8 cellular contexts compared by ENCODE assay signal in the genomic region with DNA sequence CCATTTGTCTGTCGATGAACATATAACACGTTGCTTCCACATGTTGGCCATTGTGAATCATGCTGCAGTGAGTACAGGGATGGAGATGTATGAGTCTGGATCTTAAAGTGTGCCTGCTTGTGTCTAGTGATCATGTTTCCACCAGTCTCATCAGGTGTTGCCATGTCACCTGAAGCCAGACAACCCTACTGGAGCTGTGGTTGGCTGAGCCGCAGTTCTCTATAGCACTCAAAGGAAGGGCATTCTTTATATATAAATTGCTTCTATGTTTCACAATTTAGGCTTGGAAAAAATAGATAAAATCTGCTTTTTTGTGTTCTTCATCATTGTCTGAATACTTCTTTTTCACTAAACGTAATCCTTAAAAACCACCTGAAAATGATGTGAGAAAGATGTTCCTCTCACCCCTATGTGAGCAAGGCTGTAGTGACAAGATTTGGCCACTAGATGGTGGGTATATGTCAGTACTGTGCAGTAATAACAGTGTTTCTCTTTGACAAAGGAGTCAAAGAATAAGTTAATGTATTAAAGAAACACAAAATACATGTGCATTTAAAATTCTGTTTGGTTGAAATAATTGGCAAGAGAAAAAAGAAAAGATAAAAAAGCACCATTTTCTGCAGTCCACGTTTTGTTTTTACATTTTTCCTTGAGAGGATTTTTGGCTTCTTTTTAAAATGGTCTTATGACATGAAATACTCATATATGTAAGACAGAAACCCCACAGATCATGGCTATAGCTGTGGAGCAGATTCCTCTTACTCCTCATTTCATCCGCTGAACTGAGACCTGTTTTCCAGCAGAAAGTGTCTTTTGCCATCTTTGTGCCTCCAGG.
DNase-seq lines count a peak whose midpoint lies in the region; ATAC-seq and TF ChIP-seq lines count a peak whose summit lies in the region.

No MANE protein-coding gene starts in this region.

- H3K79me2 ChIP-seq in hepatocyte: no peaks in the 10 kb centered on the region

- TF ChIP-seq CTCF in adrenal gland (IDR thresholded peaks at IDR 0.05) (peak; percentile 67 to 84 (median 80)), hepatocyte (IDR thresholded peaks at IDR 0.05; ENCODE audit: poor library complexity) (peak; percentile 91)

- H3K4me2 ChIP-seq in hepatocyte: no peak overlapping the region

- ATAC-seq in GM21528 (IDR thresholded peaks at IDR 0.05; ENCODE audit: low FRiP score, unreplicated experiment): peak; percentile 92

- no peak for TF ChIP-seq POLR2A in adrenal gland (IDR thresholded peaks at IDR 0.05)

- intact Hi-C loops in adrenal gland (cut with DNase I): no loop called here

- H3K9me3 ChIP-seq in adrenal gland (replicated peaks in 1 of 3): no peaks in the 10 kb centered on the region
- no peaks in the 10 kb centered on the region for H3K9me3 ChIP-seq in hepatocyte (ENCODE audit: low read depth)

- H3K27ac ChIP-seq in adrenal gland (no peak overlapping the region), hepatocyte (no peak overlapping the region)

- no peaks in the 10 kb centered on the region for H3K4me1 ChIP-seq in adrenal gland (replicated peaks in 1 of 2)
- H3K4me1 ChIP-seq in hepatocyte (ENCODE audit: insufficient read depth): no peaks in the 10 kb centered on the region

- H3K4me3 ChIP-seq in adrenal gland: no peak overlapping the region
- no peak overlapping the region for H3K4me3 ChIP-seq in hepatocyte

- H3K27me3 ChIP-seq in adrenal gland (no peaks in the 10 kb centered on the region), hepatocyte (no peaks in the 10 kb centered on the region)

- H3K36me3 ChIP-seq in adrenal gland (replicated peaks in 1 of 2) (no peaks in the 10 kb centered on the region), hepatocyte (replicated peaks; ENCODE audit: insufficient read depth, low read depth) (no peaks in the 10 kb centered on the region)

- DNase-seq in GM03348 (ENCODE audit: low spot score) (peak; percentile 61), HuH-7 (ENCODE audit: low spot score) (peak; percentile 32), SK-N-DZ (ENCODE audit: low spot score) (peak; percentile 60), adrenal gland (peak; percentile 29 to 70 (median 46)), hepatocyte (ENCODE audit: low spot score) (peak; percentile 77), NCI-H446 treated with DMSO at 0.1 percent for 48 hours (lab: John Stamatoyannopoulos, UW) (no peak)
- peak; percentile 4 to 47 for DNase-seq in stimulated activated CD4-positive, alpha-beta T cell treated with anti-CD3 and anti-CD28 coated beads, Interleukin-12 subunit alpha, Interleukin-12 subunit beta, amount 100 ng/mL, for 24 hours (ENCODE audit: low read depth in 2 of 2)

- WGBS in adrenal gland, 4 donors: 62 to 71% (median 65%) methylated on average over 6 of the region's 6 CpGs
- WGBS in hepatocyte (ENCODE audit: low lambda C conversion rate, missing lambda C conversion rate): 72% methylated on average over 6 of the region's 6 CpGs

- H3K9me2 ChIP-seq in hepatocyte (replicated peaks; ENCODE audit: insufficient read depth): no peaks in the 10 kb centered on the region

- H4K20me1 ChIP-seq in hepatocyte (ENCODE audit: insufficient read depth, poor library complexity, severe bottlenecking): no peaks in the 10 kb centered on the region

- no peak overlapping the region for H2AFZ ChIP-seq in hepatocyte
